In genomic region chr9:136489731-136490130, GRCh38 we compare ENCODE assay signal across 20 cellular contexts. TPM values are rescaled to one million over a fixed set of nuclear protein-coding genes. Genes with fewer than 3 reads are reported as not detected.
A peak's percentile ranks its signal among the peaks of the same experiment; 100 is the strongest.
DNase-seq lines count a peak whose midpoint lies in the region; ATAC-seq and TF ChIP-seq lines count a peak whose summit lies in the region.
"Had no signal": no experiment of that assay in that cellular context is flagged by ENCODE, and none has a peak within 500 bp of the region (broad histone marks: within the 10 kb centered on the region; RNA-seq: fewer than 3 reads in every experiment).

No MANE protein-coding gene starts in this region.

- no peak for TF ChIP-seq CTCF in heart left ventricle (IDR thresholded peaks at IDR 0.05)
- TF ChIP-seq CTCF in epithelial cell of esophagus (IDR thresholded peaks at IDR 0.05; ENCODE audit: insufficient read depth, low read depth, low read length, missing control alignments) = peak; percentile 3
- no peak for TF ChIP-seq CTCF in progenitor cell of endocrine pancreas (IDR thresholded peaks at IDR 0.05; ENCODE audit: unreplicated experiment)

- H3K4me3 Mint-ChIP-seq in progenitor cell of endocrine pancreas (ENCODE audit: low read depth) = no peak overlapping the region
- H3K4me3 Mint-ChIP-seq: CD4-positive, CD25-positive, alpha-beta regulatory T cell; CD8-positive, alpha-beta memory T cell; H9 had no signal

- no peaks in the 10 kb centered on the region for H3K9me3 Mint-ChIP-seq in progenitor cell of endocrine pancreas (ENCODE audit: low read depth)
- H3K9me3 Mint-ChIP-seq: CD8-positive, alpha-beta memory T cell; H9 had no signal

- DNase-seq in Right ventricle myocardium inferior (ENCODE audit: missing footprints) = peak; percentile 53
- no peak for DNase-seq in heart left ventricle
- DNase-seq in epithelial cell of esophagus (ENCODE audit: low read depth) = no peak
- no peak for DNase-seq in progenitor cell of endocrine pancreas (ENCODE audit: low spot score, unreplicated experiment)
- no peak for DNase-seq in LoVo (ENCODE audit: low spot score)
- DNase-seq in inferior parietal cortex (ENCODE audit: extremely low spot score) = no peak
- DNase-seq: ACHN; BE2C; C1 segment of cervical spinal cord; CD4-positive, CD25-positive, alpha-beta regulatory T cell; CD8-positive, alpha-beta memory T cell; COR-L47; DMS 273 treated with DMSO at 0.1 percent for 48 hours; DMS53; DND-41; EL; H9 had no signal

- H3K36me3 Mint-ChIP-seq in progenitor cell of endocrine pancreas (ENCODE audit: insufficient read depth) = peaks cover 1% of the 10 kb centered on the region
- H3K36me3 Mint-ChIP-seq: CD4-positive, CD25-positive, alpha-beta regulatory T cell had no signal

- H3K4me1 ChIP-seq in heart left ventricle = peaks cover 0 to 37% (median 16%) of the 10 kb centered on the region in 12 donors
- H3K4me1 ChIP-seq: BE2C had no signal

- ATAC-seq in Right ventricle myocardium inferior (no peak), heart left ventricle (no peak), GM21447 (IDR thresholded peaks at IDR 0.05; ENCODE audit: unreplicated experiment) (no peak)
- ATAC-seq: GM12878 had no signal

- peaks cover 0 to 7% (median 1%) of the 10 kb centered on the region in 9 donors for H3K36me3 ChIP-seq in heart left ventricle
- H3K36me3 ChIP-seq: BE2C had no signal

- H3K4me3 ChIP-seq in heart left ventricle (no peak overlapping the region), epithelial cell of esophagus (ENCODE audit: low read length) (no peak overlapping the region)
- H3K4me3 ChIP-seq: GM12878 had no signal

- no peaks in the 10 kb centered on the region for H3K9me3 ChIP-seq in heart left ventricle
- H3K9me3 ChIP-seq: BE2C had no signal

- no peak for TF ChIP-seq POLR2A in heart left ventricle (IDR thresholded peaks at IDR 0.05)

- H3K4me1 Mint-ChIP-seq in progenitor cell of endocrine pancreas (ENCODE audit: low read depth) = peaks cover 2% of the 10 kb centered on the region
- H3K4me1 Mint-ChIP-seq: H9 had no signal

- H3K27ac ChIP-seq in heart left ventricle = no peak overlapping the region
- H3K27ac ChIP-seq: HL-60 had no signal

- H3K27ac Mint-ChIP-seq in progenitor cell of endocrine pancreas = peak overlapping the region; percentile 45
- H3K27ac Mint-ChIP-seq: CD8-positive, alpha-beta memory T cell; H9 had no signal

- WGBS in heart left ventricle, 4 donors = 88 to 95% (median 92%) methylated on average over 11 to 17 of the region's 17 CpGs

- intact Hi-C loops in Right ventricle myocardium inferior (cut with DNase I) = loop anchor here (5.0 kb wide), 2 partner anchors 43 to 203 kb away; no protein-coding TSS in a partner anchor
- intact Hi-C loops in heart left ventricle (cut with DNase I) = loop anchor here (2.0 to 10.0 kb wide), 7 partner anchors 43 to 205 kb away; partner anchors contain the start of gene NOTCH1 (in 3 of the 10)

- H3K27me3 Mint-ChIP-seq in progenitor cell of endocrine pancreas = peaks cover 18% of the 10 kb centered on the region
- H3K27me3 Mint-ChIP-seq: CD8-positive, alpha-beta memory T cell had no signal

- no peaks in the 10 kb centered on the region for H3K27me3 ChIP-seq in heart left ventricle
- H3K27me3 ChIP-seq: BE2C had no signal

RNA-seq across cellular contexts. Expression of gene SEC16A, which starts 6.9 kb away (rescaled TPM):
- total RNA-seq in Right ventricle myocardium inferior (22.3 TPM), heart left ventricle (10 to 100 TPM; 21.1 to 53.3 (median 30.2) TPM), progenitor cell of endocrine pancreas (76.1 and 78.8 TPM in 2 replicates)
- 10 to 100 TPM; 20.9 to 29.9 TPM for polyA plus RNA-seq in heart left ventricle

RNA-seq across cellular contexts. Expression of gene INPP5E, which starts 50.1 kb away (rescaled TPM):
- total RNA-seq in Right ventricle myocardium inferior (10.8 TPM), heart left ventricle (10 to 100 TPM in 3 of 9 donors, 1 to 10 TPM in 6; 7.3 to 11.7 (median 9.5) TPM), progenitor cell of endocrine pancreas (25.1 and 26.2 TPM in 2 replicates)
- 1 to 10 TPM; 6.4 to 8.0 TPM for polyA plus RNA-seq in heart left ventricle

RNA-seq across cellular contexts. Expression of gene NOTCH1, which starts 56.1 kb away (rescaled TPM):
- total RNA-seq in Right ventricle myocardium inferior (18.7 TPM), heart left ventricle (10 to 100 TPM; 12.1 to 47.3 (median 22.1) TPM), progenitor cell of endocrine pancreas (109 and 130 TPM in 2 replicates)
- 10 to 100 TPM in 1 of 2 donors, 1 to 10 TPM in 1; 8.0 to 12.1 TPM for polyA plus RNA-seq in heart left ventricle
